Comparison of ENCODE assay signal across 1 cellular context in the genomic region with DNA sequence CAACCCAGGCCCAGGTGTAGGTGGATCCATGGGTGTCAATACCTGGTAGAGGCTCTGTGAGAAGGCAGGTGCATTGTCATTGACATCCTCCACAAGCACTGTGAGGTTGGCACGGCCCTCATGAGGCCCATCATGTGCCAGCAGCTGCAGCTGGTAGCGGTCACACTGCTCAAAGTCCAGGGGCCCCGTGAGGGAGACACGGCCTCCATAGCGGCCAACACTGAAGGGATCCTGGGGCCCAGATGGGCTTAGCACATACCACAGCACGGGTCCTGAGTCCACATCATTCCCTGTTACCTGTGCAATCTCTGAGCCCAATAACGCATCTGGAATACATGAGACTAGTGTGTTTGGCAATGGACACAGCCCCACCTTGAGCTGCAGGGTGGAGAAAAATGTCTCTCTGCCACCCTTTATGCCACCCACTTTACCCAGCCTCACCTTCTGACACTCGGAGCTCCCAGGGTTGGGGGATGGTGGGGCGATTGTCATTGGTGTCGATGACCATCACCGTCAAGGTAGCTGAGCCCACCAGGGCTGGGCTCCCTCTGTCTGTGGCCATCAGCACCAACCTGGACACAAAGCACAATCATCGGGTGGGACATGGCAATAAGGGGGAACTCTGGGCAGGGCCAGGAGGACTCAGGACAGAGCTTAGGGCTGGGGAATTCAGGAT.
TF ChIP-seq lines count a peak whose summit lies in the region.

No MANE protein-coding gene starts in this region.

TF ChIP-seq in HepG2, 621 proteins besides CTCF, POLR2A, EP300 and RAD21 (continued from another document and continues in another):
- TF ChIP-seq, protein P1, sequence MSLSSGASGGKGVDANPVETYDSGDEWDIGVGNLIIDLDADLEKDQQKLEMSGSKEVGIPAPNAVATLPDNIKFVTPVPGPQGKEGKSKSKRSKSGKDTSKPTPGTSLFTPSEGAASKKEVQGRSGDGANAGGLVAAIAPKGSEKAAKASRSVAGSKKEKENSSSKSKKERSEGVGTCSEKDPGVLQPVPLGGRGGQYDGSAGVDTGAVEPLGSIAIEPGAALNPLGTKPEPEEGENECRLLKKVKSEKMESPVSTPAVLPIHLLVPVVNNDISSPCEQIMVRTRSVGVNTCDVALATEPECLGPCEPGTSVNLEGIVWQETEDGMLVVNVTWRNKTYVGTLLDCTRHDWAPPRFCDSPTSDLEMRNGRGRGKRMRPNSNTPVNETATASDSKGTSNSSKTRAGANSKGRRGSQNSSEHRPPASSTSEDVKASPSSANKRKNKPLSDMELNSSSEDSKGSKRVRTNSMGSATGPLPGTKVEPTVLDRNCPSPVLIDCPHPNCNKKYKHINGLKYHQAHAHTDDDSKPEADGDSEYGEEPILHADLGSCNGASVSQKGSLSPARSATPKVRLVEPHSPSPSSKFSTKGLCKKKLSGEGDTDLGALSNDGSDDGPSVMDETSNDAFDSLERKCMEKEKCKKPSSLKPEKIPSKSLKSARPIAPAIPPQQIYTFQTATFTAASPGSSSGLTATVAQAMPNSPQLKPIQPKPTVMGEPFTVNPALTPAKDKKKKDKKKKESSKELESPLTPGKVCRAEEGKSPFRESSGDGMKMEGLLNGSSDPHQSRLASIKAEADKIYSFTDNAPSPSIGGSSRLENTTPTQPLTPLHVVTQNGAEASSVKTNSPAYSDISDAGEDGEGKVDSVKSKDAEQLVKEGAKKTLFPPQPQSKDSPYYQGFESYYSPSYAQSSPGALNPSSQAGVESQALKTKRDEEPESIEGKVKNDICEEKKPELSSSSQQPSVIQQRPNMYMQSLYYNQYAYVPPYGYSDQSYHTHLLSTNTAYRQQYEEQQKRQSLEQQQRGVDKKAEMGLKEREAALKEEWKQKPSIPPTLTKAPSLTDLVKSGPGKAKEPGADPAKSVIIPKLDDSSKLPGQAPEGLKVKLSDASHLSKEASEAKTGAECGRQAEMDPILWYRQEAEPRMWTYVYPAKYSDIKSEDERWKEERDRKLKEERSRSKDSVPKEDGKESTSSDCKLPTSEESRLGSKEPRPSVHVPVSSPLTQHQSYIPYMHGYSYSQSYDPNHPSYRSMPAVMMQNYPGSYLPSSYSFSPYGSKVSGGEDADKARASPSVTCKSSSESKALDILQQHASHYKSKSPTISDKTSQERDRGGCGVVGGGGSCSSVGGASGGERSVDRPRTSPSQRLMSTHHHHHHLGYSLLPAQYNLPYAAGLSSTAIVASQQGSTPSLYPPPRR (CRISPR knock-in tag; IDR thresholded peaks at IDR 0.05; ENCODE audit: borderline replicate concordance) = no peak
- TF ChIP-seq TEAD3 (CRISPR knock-in tag; optimal IDR thresholded peaks at IDR 0.05; ENCODE audit: borderline replicate concordance) (peak; percentile 30), ONECUT2 (CRISPR knock-in tag; IDR thresholded peaks at IDR 0.05) (no peak), SIN3B (IDR thresholded peaks at IDR 0.05; ENCODE audit: low read length) (no peak), ZNF891 (CRISPR knock-in tag; IDR thresholded peaks at IDR 0.05) (no peak), POLR2AphosphoS5 (IDR thresholded peaks at IDR 0.05; ENCODE audit: low read depth, low read length) (no peak), PITX1 (CRISPR knock-in tag; IDR thresholded peaks at IDR 0.05) (no peak), FOXK2 (IDR thresholded peaks at IDR 0.05) (no peak), ZNF83 (CRISPR knock-in tag; IDR thresholded peaks at IDR 0.05; ENCODE audit: borderline replicate concordance) (no peak), KDM4B (CRISPR knock-in tag; IDR thresholded peaks at IDR 0.05) (no peak), RORA (CRISPR knock-in tag; IDR thresholded peaks at IDR 0.05) (no peak), MAFF (IDR thresholded peaks at IDR 0.05; ENCODE audit: low read depth, low read length) (no peak), ASH2L (IDR thresholded peaks at IDR 0.05; ENCODE audit: insufficient read length, low read depth, low read length) (peak; percentile 25), ZFP36 (IDR thresholded peaks at IDR 0.05; ENCODE audit: borderline replicate concordance, low read depth, low read length, partially characterized antibody) (no peak), FOXK1 (CRISPR knock-in tag; IDR thresholded peaks at IDR 0.05; ENCODE audit: borderline replicate concordance, low read depth) (no peak), NFE2L1 (CRISPR knock-in tag; IDR thresholded peaks at IDR 0.05; ENCODE audit: borderline replicate concordance) (no peak), EHMT2 (IDR thresholded peaks at IDR 0.05; ENCODE audit: borderline replicate concordance, low read depth, low read length) (no peak), ZNF10 (CRISPR knock-in tag; IDR thresholded peaks at IDR 0.05; ENCODE audit: borderline replicate concordance, low read depth) (no peak), FIP1L1 (IDR thresholded peaks at IDR 0.05; ENCODE audit: borderline replicate concordance, insufficient read depth, low read depth, low read length) (no peak), ZNF629 (CRISPR knock-in tag; conservative IDR thresholded peaks at IDR 0.05) (no peak), ZNF296 (CRISPR knock-in tag; conservative IDR thresholded peaks at IDR 0.05) (no peak), NONO (IDR thresholded peaks at IDR 0.05) (no peak), NONO (CRISPR knock-in tag; conservative IDR thresholded peaks at IDR 0.05) (no peak), ZNF775 (CRISPR knock-in tag; IDR thresholded peaks at IDR 0.05; ENCODE audit: borderline replicate concordance) (no peak), GPN1 (CRISPR knock-in tag; IDR thresholded peaks at IDR 0.05; ENCODE audit: borderline replicate concordance) (no peak), SALL1 (CRISPR knock-in tag; IDR thresholded peaks at IDR 0.05) (no peak), HNF4A (CRISPR knock-in tag; IDR thresholded peaks at IDR 0.05) (peak; percentile 78), DPF2 (CRISPR knock-in tag; IDR thresholded peaks at IDR 0.05; ENCODE audit: borderline replicate concordance, low read depth) (no peak), CENPT (CRISPR knock-in tag; IDR thresholded peaks at IDR 0.05; ENCODE audit: low read depth) (no peak), MATR3 (CRISPR knock-in tag; IDR thresholded peaks at IDR 0.05) (no peak), KDM6A (CRISPR knock-in tag; IDR thresholded peaks at IDR 0.05; ENCODE audit: low read depth) (peak; percentile 60; the same call in 1 of the 2 replicates), HOXA7 (CRISPR knock-in tag; IDR thresholded peaks at IDR 0.05) (no peak), CBX2 (IDR thresholded peaks at IDR 0.05; ENCODE audit: low read depth, low read length) (no peak), CBX2 (CRISPR knock-in tag; IDR thresholded peaks at IDR 0.05; ENCODE audit: low read depth) (no peak), ZNF781 (CRISPR knock-in tag; IDR thresholded peaks at IDR 0.05; ENCODE audit: borderline replicate concordance, not compliant biosample characterization) (no peak), ZNF615 (CRISPR knock-in tag; IDR thresholded peaks at IDR 0.05; ENCODE audit: borderline replicate concordance) (no peak)
- TF ChIP-seq, protein P2, sequence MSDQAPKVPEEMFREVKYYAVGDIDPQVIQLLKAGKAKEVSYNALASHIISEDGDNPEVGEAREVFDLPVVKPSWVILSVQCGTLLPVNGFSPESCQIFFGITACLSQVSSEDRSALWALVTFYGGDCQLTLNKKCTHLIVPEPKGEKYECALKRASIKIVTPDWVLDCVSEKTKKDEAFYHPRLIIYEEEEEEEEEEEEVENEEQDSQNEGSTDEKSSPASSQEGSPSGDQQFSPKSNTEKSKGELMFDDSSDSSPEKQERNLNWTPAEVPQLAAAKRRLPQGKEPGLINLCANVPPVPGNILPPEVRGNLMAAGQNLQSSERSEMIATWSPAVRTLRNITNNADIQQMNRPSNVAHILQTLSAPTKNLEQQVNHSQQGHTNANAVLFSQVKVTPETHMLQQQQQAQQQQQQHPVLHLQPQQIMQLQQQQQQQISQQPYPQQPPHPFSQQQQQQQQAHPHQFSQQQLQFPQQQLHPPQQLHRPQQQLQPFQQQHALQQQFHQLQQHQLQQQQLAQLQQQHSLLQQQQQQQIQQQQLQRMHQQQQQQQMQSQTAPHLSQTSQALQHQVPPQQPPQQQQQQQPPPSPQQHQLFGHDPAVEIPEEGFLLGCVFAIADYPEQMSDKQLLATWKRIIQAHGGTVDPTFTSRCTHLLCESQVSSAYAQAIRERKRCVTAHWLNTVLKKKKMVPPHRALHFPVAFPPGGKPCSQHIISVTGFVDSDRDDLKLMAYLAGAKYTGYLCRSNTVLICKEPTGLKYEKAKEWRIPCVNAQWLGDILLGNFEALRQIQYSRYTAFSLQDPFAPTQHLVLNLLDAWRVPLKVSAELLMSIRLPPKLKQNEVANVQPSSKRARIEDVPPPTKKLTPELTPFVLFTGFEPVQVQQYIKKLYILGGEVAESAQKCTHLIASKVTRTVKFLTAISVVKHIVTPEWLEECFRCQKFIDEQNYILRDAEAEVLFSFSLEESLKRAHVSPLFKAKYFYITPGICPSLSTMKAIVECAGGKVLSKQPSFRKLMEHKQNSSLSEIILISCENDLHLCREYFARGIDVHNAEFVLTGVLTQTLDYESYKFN (CRISPR knock-in tag; conservative IDR thresholded peaks at IDR 0.05) = peak; percentile 34; the same call in 1 of the 2 replicates
- TF ChIP-seq, protein P3, sequence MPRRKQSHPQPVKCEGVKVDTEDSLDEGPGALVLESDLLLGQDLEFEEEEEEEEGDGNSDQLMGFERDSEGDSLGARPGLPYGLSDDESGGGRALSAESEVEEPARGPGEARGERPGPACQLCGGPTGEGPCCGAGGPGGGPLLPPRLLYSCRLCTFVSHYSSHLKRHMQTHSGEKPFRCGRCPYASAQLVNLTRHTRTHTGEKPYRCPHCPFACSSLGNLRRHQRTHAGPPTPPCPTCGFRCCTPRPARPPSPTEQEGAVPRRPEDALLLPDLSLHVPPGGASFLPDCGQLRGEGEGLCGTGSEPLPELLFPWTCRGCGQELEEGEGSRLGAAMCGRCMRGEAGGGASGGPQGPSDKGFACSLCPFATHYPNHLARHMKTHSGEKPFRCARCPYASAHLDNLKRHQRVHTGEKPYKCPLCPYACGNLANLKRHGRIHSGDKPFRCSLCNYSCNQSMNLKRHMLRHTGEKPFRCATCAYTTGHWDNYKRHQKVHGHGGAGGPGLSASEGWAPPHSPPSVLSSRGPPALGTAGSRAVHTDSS (CRISPR knock-in tag; conservative IDR thresholded peaks at IDR 0.05) = no peak
- TF ChIP-seq, protein P4, sequence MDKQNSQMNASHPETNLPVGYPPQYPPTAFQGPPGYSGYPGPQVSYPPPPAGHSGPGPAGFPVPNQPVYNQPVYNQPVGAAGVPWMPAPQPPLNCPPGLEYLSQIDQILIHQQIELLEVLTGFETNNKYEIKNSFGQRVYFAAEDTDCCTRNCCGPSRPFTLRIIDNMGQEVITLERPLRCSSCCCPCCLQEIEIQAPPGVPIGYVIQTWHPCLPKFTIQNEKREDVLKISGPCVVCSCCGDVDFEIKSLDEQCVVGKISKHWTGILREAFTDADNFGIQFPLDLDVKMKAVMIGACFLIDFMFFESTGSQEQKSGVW (CRISPR knock-in tag; IDR thresholded peaks at IDR 0.05; ENCODE audit: borderline replicate concordance) = no peak
- TF ChIP-seq, protein P5, sequence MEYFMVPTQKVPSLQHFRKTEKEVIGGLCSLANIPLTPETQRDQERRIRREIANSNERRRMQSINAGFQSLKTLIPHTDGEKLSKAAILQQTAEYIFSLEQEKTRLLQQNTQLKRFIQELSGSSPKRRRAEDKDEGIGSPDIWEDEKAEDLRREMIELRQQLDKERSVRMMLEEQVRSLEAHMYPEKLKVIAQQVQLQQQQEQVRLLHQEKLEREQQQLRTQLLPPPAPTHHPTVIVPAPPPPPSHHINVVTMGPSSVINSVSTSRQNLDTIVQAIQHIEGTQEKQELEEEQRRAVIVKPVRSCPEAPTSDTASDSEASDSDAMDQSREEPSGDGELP (IDR thresholded peaks at IDR 0.05; ENCODE audit: borderline replicate concordance, low read depth) = peak; percentile 54; the same call in 1 of the 2 replicates
- TF ChIP-seq, protein P6, sequence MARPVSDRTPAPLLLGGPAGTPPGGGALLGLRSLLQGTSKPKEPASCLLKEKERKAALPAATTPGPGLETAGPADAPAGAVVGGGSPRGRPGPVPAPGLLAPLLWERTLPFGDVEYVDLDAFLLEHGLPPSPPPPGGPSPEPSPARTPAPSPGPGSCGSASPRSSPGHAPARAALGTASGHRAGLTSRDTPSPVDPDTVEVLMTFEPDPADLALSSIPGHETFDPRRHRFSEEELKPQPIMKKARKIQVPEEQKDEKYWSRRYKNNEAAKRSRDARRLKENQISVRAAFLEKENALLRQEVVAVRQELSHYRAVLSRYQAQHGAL (CRISPR knock-in tag; IDR thresholded peaks at IDR 0.05; ENCODE audit: not compliant biosample characterization) = no peak
- TF ChIP-seq, protein P7, sequence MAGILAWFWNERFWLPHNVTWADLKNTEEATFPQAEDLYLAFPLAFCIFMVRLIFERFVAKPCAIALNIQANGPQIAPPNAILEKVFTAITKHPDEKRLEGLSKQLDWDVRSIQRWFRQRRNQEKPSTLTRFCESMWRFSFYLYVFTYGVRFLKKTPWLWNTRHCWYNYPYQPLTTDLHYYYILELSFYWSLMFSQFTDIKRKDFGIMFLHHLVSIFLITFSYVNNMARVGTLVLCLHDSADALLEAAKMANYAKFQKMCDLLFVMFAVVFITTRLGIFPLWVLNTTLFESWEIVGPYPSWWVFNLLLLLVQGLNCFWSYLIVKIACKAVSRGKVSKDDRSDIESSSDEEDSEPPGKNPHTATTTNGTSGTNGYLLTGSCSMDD (CRISPR knock-in tag; IDR thresholded peaks at IDR 0.05) = no peak
- TF ChIP-seq, protein P8, sequence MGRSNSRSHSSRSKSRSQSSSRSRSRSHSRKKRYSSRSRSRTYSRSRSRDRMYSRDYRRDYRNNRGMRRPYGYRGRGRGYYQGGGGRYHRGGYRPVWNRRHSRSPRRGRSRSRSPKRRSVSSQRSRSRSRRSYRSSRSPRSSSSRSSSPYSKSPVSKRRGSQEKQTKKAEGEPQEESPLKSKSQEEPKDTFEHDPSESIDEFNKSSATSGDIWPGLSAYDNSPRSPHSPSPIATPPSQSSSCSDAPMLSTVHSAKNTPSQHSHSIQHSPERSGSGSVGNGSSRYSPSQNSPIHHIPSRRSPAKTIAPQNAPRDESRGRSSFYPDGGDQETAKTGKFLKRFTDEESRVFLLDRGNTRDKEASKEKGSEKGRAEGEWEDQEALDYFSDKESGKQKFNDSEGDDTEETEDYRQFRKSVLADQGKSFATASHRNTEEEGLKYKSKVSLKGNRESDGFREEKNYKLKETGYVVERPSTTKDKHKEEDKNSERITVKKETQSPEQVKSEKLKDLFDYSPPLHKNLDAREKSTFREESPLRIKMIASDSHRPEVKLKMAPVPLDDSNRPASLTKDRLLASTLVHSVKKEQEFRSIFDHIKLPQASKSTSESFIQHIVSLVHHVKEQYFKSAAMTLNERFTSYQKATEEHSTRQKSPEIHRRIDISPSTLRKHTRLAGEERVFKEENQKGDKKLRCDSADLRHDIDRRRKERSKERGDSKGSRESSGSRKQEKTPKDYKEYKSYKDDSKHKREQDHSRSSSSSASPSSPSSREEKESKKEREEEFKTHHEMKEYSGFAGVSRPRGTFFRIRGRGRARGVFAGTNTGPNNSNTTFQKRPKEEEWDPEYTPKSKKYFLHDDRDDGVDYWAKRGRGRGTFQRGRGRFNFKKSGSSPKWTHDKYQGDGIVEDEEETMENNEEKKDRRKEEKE (IDR thresholded peaks at IDR 0.05) = no peak
- TF ChIP-seq, protein P9, sequence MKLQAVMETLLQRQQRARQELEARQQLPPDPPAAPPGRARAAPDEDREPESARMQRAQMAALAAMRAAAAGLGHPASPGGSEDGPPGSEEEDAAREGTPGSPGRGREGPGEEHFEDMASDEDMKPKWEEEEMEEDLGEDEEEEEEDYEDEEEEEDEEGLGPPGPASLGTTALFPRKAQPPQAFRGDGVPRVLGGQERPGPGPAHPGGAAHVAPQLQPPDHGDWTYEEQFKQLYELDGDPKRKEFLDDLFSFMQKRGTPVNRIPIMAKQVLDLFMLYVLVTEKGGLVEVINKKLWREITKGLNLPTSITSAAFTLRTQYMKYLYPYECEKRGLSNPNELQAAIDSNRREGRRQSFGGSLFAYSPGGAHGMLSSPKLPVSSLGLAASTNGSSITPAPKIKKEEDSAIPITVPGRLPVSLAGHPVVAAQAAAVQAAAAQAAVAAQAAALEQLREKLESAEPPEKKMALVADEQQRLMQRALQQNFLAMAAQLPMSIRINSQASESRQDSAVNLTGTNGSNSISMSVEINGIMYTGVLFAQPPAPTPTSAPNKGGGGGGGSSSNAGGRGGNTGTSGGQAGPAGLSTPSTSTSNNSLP (IDR thresholded peaks at IDR 0.05; ENCODE audit: low read depth, low read length) = no peak
